Comparison of ENCODE assay signal across 31 cellular contexts in genomic region chr19:31706131-31706530, GRCh38.
DNase-seq lines count a peak whose midpoint lies in the region; TF ChIP-seq lines count a peak whose summit lies in the region.
"Had no signal": no experiment of that assay in that cellular context is flagged by ENCODE, and none has a peak within 500 bp of the region (broad histone marks: within the 10 kb centered on the region; RNA-seq: fewer than 3 reads in every experiment).

No MANE protein-coding gene starts in this region.

- no peak overlapping the region for H3K27ac Mint-ChIP-seq in osteocyte (ENCODE audit: unreplicated experiment)
- H3K27ac Mint-ChIP-seq: B cell; CD14-positive monocyte; CD4-positive, alpha-beta memory T cell; CD4-positive, alpha-beta T cell; CD4-positive, CD25-positive, alpha-beta regulatory T cell; CD8-positive, alpha-beta memory T cell; CD8-positive, alpha-beta T cell had no signal

- TF ChIP-seq POLR2A in esophagus muscularis mucosa (IDR thresholded peaks at IDR 0.05; ENCODE audit: low read depth): no peak

- intact Hi-C loops in esophagus muscularis mucosa (cut with DNase I): no loop called here

- H3K27me3 Mint-ChIP-seq in osteocyte (ENCODE audit: unreplicated experiment): no peaks in the 10 kb centered on the region
- H3K27me3 Mint-ChIP-seq: B cell; CD4-positive, alpha-beta T cell; CD4-positive, CD25-positive, alpha-beta regulatory T cell had no signal

- H3K27me3 ChIP-seq in esophagus muscularis mucosa: no peaks in the 10 kb centered on the region
- H3K27me3 ChIP-seq: BE2C; BLaER1; BLaER1 treated with 17β-estradiol and CSF1 and Interleukin-3, amounts not matched to agents 10 nM and 100 nM had no signal

- no peaks in the 10 kb centered on the region for H3K4me1 Mint-ChIP-seq in osteocyte (ENCODE audit: unreplicated experiment)
- H3K4me1 Mint-ChIP-seq: B cell; CD14-positive monocyte; CD4-positive, alpha-beta memory T cell; CD4-positive, CD25-positive, alpha-beta regulatory T cell; CD8-positive, alpha-beta memory T cell had no signal

- peaks cover 0 to 20% (median 8%) of the 10 kb centered on the region in 4 donors for H3K9me3 ChIP-seq in esophagus muscularis mucosa
- H3K9me3 ChIP-seq: BE2C, BLaER1, Caco-2 had no signal

- peaks cover 20% of the 10 kb centered on the region for H3K9me3 Mint-ChIP-seq in osteocyte (ENCODE audit: unreplicated experiment)

- H3K36me3 Mint-ChIP-seq in osteocyte (ENCODE audit: unreplicated experiment): no peaks in the 10 kb centered on the region
- H3K36me3 Mint-ChIP-seq: CD14-positive monocyte; CD4-positive, alpha-beta memory T cell; CD4-positive, CD25-positive, alpha-beta regulatory T cell; CD8-positive, alpha-beta memory T cell; CD8-positive, alpha-beta T cell had no signal

- 93% methylated on average over 6 of the region's 6 CpGs for WGBS in esophagus muscularis mucosa

- H3K4me1 ChIP-seq in esophagus muscularis mucosa: no peaks in the 10 kb centered on the region
- H3K4me1 ChIP-seq: A549, BE2C, BLaER1, Caco-2 had no signal

- H3K36me3 ChIP-seq in esophagus muscularis mucosa: no peaks in the 10 kb centered on the region
- H3K36me3 ChIP-seq: BE2C; BLaER1; BLaER1 treated with 17β-estradiol and CSF1 and Interleukin-3, amounts not matched to agents 10 nM and 100 nM had no signal

- no peak for TF ChIP-seq EP300 in esophagus muscularis mucosa (IDR thresholded peaks at IDR 0.05)

- H3K4me3 Mint-ChIP-seq in osteocyte (ENCODE audit: unreplicated experiment): no peak overlapping the region
- H3K4me3 Mint-ChIP-seq: B cell; CD14-positive monocyte; CD4-positive, alpha-beta memory T cell; CD4-positive, alpha-beta T cell; CD4-positive, CD25-positive, alpha-beta regulatory T cell; CD8-positive, alpha-beta memory T cell; CD8-positive, alpha-beta T cell had no signal

- no peak overlapping the region for H3K4me3 ChIP-seq in esophagus muscularis mucosa
- H3K4me3 ChIP-seq: A549; BLaER1; BLaER1 treated with 17β-estradiol and CSF1 and Interleukin-3, amounts not matched to agents 10 nM and 100 nM had no signal

- H3K27ac ChIP-seq in esophagus muscularis mucosa (replicated peaks in 1 of 4): no peak overlapping the region
- H3K27ac ChIP-seq: 22Rv1; A549; BLaER1; BLaER1 treated with 17β-estradiol and CSF1 and Interleukin-3, amounts not matched to agents 10 nM and 100 nM; C4-2B had no signal

- DNase-seq in esophagus muscularis mucosa (ENCODE audit: extremely low spot score) (peak; percentile 75), osteocyte (ENCODE audit: extremely low spot score, unreplicated experiment) (peak; percentile 71), inferior parietal cortex (ENCODE audit: extremely low spot score) (no peak), mesenteric fat pad (ENCODE audit: low spot score) (no peak)
- DNase-seq: 8988T; ACHN; AML-193; BE2C; C1 segment of cervical spinal cord; Caco-2; Calu3; CD4-positive, alpha-beta T cell; CD4-positive, CD25-positive, alpha-beta regulatory T cell; CD8-positive, alpha-beta memory T cell; CD8-positive, alpha-beta T cell; COR-L47; DMS 273 treated with DMSO at 0.1 percent for 48 hours; DMS153; DMS53; DMS79; DMS79 treated with DMSO at 0.1 percent for 48 hours; DND-41; EL had no signal

- TF ChIP-seq CTCF in esophagus muscularis mucosa (IDR thresholded peaks at IDR 0.05) (no peak), osteocyte (IDR thresholded peaks at IDR 0.05) (no peak)

Comparison
In these comparisons a context has a peak if more than half of its experiments do, and no peak if none do; other contexts are left out.
1. DNase-seq: peak in esophagus muscularis mucosa (single experiment) and osteocyte (single experiment); none in inferior parietal cortex (single experiment) and mesenteric fat pad (single experiment).